ENCODE assay signal across 23 cellular contexts in genomic region chr11:5500391-5500790, GRCh38. TPM values are rescaled to one million over a fixed set of nuclear protein-coding genes. Genes with fewer than 3 reads are reported as not detected.
"Had no signal": no experiment of that assay in that cellular context is flagged by ENCODE, and none has a peak within 500 bp of the region (broad histone marks: within the 10 kb centered on the region; RNA-seq: fewer than 3 reads in every experiment).

No MANE protein-coding gene starts in this region.

- H3K4me1 ChIP-seq: SJSA1 had no signal

- H3K27ac ChIP-seq: HL-60, SJSA1, SK-N-MC had no signal

- H3K9me3 ChIP-seq: MG63, SJSA1 had no signal

- FAIRE-seq: RCC 7860 had no signal

- H3K4me3 ChIP-seq: MG63, SJSA1, SK-N-MC had no signal

- DNase-seq: Karpas-422, KG1, MG63, NCI-H1092 treated with DMSO at 0.1 percent for 48 hours, NCI-H1436, NCI-H187, NCI-H2029, NCI-H2081 treated with DMSO at 0.1 percent for 48 hours, NCI-H2171, NCI-H226, NCI-H446, NCI-H510A, NCI-H524 treated with DMSO at 0.1 percent for 48 hours, NCI-H69, NCI-H774, Right ventricle myocardium superior, RPMI8226, SIG-M5 had no signal

- H3K27me3 ChIP-seq: MG63 had no signal

- H3K36me3 ChIP-seq: MG63, SJSA1 had no signal

RNA-seq across cellular contexts. Expression of gene UBQLN3, which starts 9.4 kb away (rescaled TPM):
- total RNA-seq: Right ventricle myocardium superior; SJSA1; T-helper 1 cell treated with Interleukin-12 subunit alpha and Interleukin-12 subunit beta and Interleukin-4 antibody, amounts not matched to agents 30 ng/mL and 1 ng/mL, for 36 hours had no signal

RNA-seq across cellular contexts. Expression of gene OR52D1, which starts 11.9 kb away (rescaled TPM):
- total RNA-seq: Right ventricle myocardium superior; SJSA1; T-helper 1 cell treated with Interleukin-12 subunit alpha and Interleukin-12 subunit beta and Interleukin-4 antibody, amounts not matched to agents 30 ng/mL and 1 ng/mL, for 36 hours had no signal

RNA-seq across cellular contexts. Expression of gene UBQLNL, which starts 16.1 kb away (rescaled TPM):
- total RNA-seq: Right ventricle myocardium superior had no signal

RNA-seq across cellular contexts. Expression of gene OR52H1, which starts 47.9 kb away (rescaled TPM):
- total RNA-seq: Right ventricle myocardium superior, SJSA1 had no signal

RNA-seq across cellular contexts. Expression of gene OR51I2, which starts 51.3 kb away (rescaled TPM):
- total RNA-seq: Right ventricle myocardium superior; SJSA1; T-helper 1 cell treated with Interleukin-12 subunit alpha and Interleukin-12 subunit beta and Interleukin-4 antibody, amounts not matched to agents 30 ng/mL and 1 ng/mL, for 36 hours had no signal
